In the genomic region with DNA sequence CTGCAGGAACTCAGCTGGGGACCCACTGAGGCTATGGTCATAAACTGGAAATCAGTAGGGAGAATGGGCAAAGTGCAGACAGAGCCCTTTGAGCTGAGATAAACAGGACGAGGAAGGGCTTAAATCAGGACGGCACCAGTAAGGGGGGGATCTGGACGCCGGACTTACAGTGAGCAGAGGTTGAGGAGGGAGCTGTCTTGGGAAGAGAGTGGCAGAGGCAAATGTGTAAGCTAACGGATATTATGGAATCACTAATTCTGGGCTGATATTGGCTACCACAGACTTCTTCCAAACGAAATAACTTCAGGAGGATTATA, we compare ENCODE assay signal across 11 cellular contexts. TPM values are rescaled to one million over a fixed set of nuclear protein-coding genes. Genes with fewer than 3 reads are reported as not detected.
DNase-seq lines count a peak whose midpoint lies in the region; ATAC-seq and TF ChIP-seq lines count a peak whose summit lies in the region.
"Had no signal": no experiment of that assay in that cellular context is flagged by ENCODE, and none has a peak within 500 bp of the region (broad histone marks: within the 10 kb centered on the region; RNA-seq: fewer than 3 reads in every experiment).

No MANE protein-coding gene starts in this region.

- H3K27me3 Mint-ChIP-seq in activated naive CD4-positive, alpha-beta T cell treated with anti-CD3 and anti-CD28 coated beads for 36 hours (ENCODE audit: low read depth): peaks cover 40% of the 10 kb centered on the region

- in situ Hi-C loops in astrocyte of the cerebellum (cut with HindIII; ENCODE audit: low sequenced_read_pairs): no loop called here

- peak overlapping the region; percentile 74 for H3K4me3 ChIP-seq in ACC112 (ENCODE audit: low read depth, low read length)
- H3K4me3 ChIP-seq in astrocyte of the cerebellum (ENCODE audit: low read depth, low read length): peak overlapping the region; percentile 45
- peak overlapping the region; percentile 52 to 54 for H3K4me3 ChIP-seq in neutrophil (ENCODE audit: low read depth in 1 of 2, low read length in 1 of 2)

- H3K4me1 Mint-ChIP-seq in activated naive CD4-positive, alpha-beta T cell treated with anti-CD3 and anti-CD28 coated beads for 36 hours (ENCODE audit: low read depth): peaks cover 3% of the 10 kb centered on the region

- H3K79me2 ChIP-seq in ACC112 (ENCODE audit: control insufficient read depth, insufficient read depth, low read length, unreplicated experiment): no peaks in the 10 kb centered on the region

- ATAC-seq in left ventricle myocardium superior (peak; percentile 52), GM18909 (IDR thresholded peaks at IDR 0.05; ENCODE audit: poor library complexity, unreplicated experiment) (no peak)

- TF ChIP-seq CTCF in astrocyte of the cerebellum (IDR thresholded peaks at IDR 0.05; ENCODE audit: low read depth, low read length, missing control alignments): no peak
- TF ChIP-seq CTCF in neutrophil (IDR thresholded peaks at IDR 0.05): no peak

- H3K36me3 ChIP-seq in ACC112 (ENCODE audit: insufficient read depth, low read length) (no peaks in the 10 kb centered on the region), neutrophil (no peaks in the 10 kb centered on the region)

- CTCF ChIA-PET in activated naive CD4-positive, alpha-beta T cell treated with anti-CD3 and anti-CD28 coated beads for 36 hours (lab: Charles Lee): interaction anchor here (0.7 to 1.0 kb wide), 3 partner anchors 10 to 68 kb away, joined by 3 to 5 read pairs (median 3); no protein-coding TSS in a partner anchor

- H3K27ac Mint-ChIP-seq in activated naive CD4-positive, alpha-beta T cell treated with anti-CD3 and anti-CD28 coated beads for 36 hours: no peak overlapping the region
- H3K27ac Mint-ChIP-seq: activated naive CD8-positive, alpha-beta T cell had no signal

- peaks cover 6% of the 10 kb centered on the region for H3K4me1 ChIP-seq in ACC112 (ENCODE audit: control insufficient read depth, insufficient read depth, low read length, unreplicated experiment)
- peaks cover 0 to 8% of the 10 kb centered on the region in 2 experiments for H3K4me1 ChIP-seq in neutrophil (ENCODE audit: control insufficient read depth in 1 of 2, insufficient read depth in 1 of 2, low read depth in 1 of 2, low read length in 1 of 2)

- H3K36me3 Mint-ChIP-seq in activated naive CD4-positive, alpha-beta T cell treated with anti-CD3 and anti-CD28 coated beads for 36 hours (ENCODE audit: low read depth): peaks cover 3% of the 10 kb centered on the region

- H3K27ac ChIP-seq in ACC112 (ENCODE audit: low read depth, low read length): no peak overlapping the region
- peak overlapping the region; percentile 60 for H3K27ac ChIP-seq in neutrophil

- no peak overlapping the region for H3K4me3 Mint-ChIP-seq in activated naive CD4-positive, alpha-beta T cell treated with anti-CD3 and anti-CD28 coated beads for 36 hours
- H3K4me3 Mint-ChIP-seq: activated naive CD8-positive, alpha-beta T cell had no signal

- H3K9me3 ChIP-seq in neutrophil: no peaks in the 10 kb centered on the region

- peaks cover 4% of the 10 kb centered on the region for H3K9me3 Mint-ChIP-seq in activated naive CD4-positive, alpha-beta T cell treated with anti-CD3 and anti-CD28 coated beads for 36 hours

- H2AFZ ChIP-seq in ACC112 (ENCODE audit: low read length, unreplicated experiment): no peak overlapping the region

- H3K27me3 ChIP-seq in ACC112 (ENCODE audit: insufficient read depth, low read length) (no peaks in the 10 kb centered on the region), neutrophil (peaks cover 81% of the 10 kb centered on the region)

- DNase-seq in astrocyte of the cerebellum (ENCODE audit: low read depth) (no peak), left ventricle myocardium superior (no peak), DMS79 treated with DMSO at 0.1 percent for 48 hours (lab: John Stamatoyannopoulos, UW) (no peak), cerebellar cortex (ENCODE audit: low spot score) (no peak)
- DNase-seq in activated naive CD4-positive, alpha-beta T cell treated with anti-CD3 and anti-CD28 coated beads for 36 hours: no peak
- DNase-seq: NCI-H1417 treated with DMSO at 0.1 percent for 48 hours had no signal

- intact Hi-C loops in left ventricle myocardium superior (cut with micrococcal nuclease): no loop called here
- intact Hi-C loops in activated naive CD4-positive, alpha-beta T cell treated with anti-CD3 and anti-CD28 coated beads for 36 hours (cut with micrococcal nuclease): no loop called here

RNA-seq across cellular contexts. Expression of gene CYP27A1, which starts 0.5 kb away (rescaled TPM):
- total RNA-seq in left ventricle myocardium superior: 7.9 TPM
- total RNA-seq in activated naive CD4-positive, alpha-beta T cell treated with anti-CD3 and anti-CD28 coated beads for 36 hours: not detected

RNA-seq across cellular contexts. Expression of gene PRKAG3, which starts 49.1 kb away (rescaled TPM):
- total RNA-seq in left ventricle myocardium superior: 0.12 TPM
- not detected for total RNA-seq in activated naive CD4-positive, alpha-beta T cell treated with anti-CD3 and anti-CD28 coated beads for 36 hours
- total RNA-seq: lung microvascular endothelial cell had no signal
